18 cellular contexts compared by ENCODE assay signal in genomic region chr2:230161180-230161579, GRCh38. TPM values are rescaled to one million over a fixed set of nuclear protein-coding genes. Genes with fewer than 3 reads are reported as not detected.
DNase-seq lines count a peak whose midpoint lies in the region; ATAC-seq, FAIRE-seq and TF ChIP-seq lines count a peak whose summit lies in the region.
"Had no signal": no experiment of that assay in that cellular context is flagged by ENCODE, and none has a peak within 500 bp of the region (broad histone marks: within the 10 kb centered on the region; RNA-seq: fewer than 3 reads in every experiment).

No MANE protein-coding gene starts in this region.

- H3K23ac ChIP-seq in mesenchymal stem cell (ENCODE audit: low read length in 2 of 2): no peak overlapping the region

- RAD21 ChIA-PET in GM12878 (lab: Charles Lee; ENCODE audit: unreplicated experiment): interaction anchor here (1.2 to 2.8 kb wide), 3 partner anchors 153 to 360 kb away, joined by 4 to 16 read pairs (median 5); no protein-coding TSS in a partner anchor

- TF ChIP-seq POLR2A in GM12878 (IDR thresholded peaks at IDR 0.05; ENCODE audit: low read depth, low read length) (no peak), heart left ventricle (IDR thresholded peaks at IDR 0.05) (no peak)

- peaks cover 5 to 24% (median 18%) of the 10 kb centered on the region in 10 experiments; a peak in 18 of 20 replicates for H3K4me1 ChIP-seq in BLaER1 treated with 17β-estradiol and CSF1 and Interleukin-3, amounts not matched to agents 10 nM and 100 nM
- no peaks in the 10 kb centered on the region for H3K4me1 ChIP-seq in GM12878 (ENCODE audit: control insufficient read depth, insufficient read depth, low read length)
- no peaks in the 10 kb centered on the region for H3K4me1 ChIP-seq in mesenchymal stem cell (ENCODE audit: control insufficient read depth, insufficient read depth, low read depth, low read length)
- peaks cover 0 to 4% (median 0%) of the 10 kb centered on the region in 12 donors for H3K4me1 ChIP-seq in heart left ventricle

- 20% methylated on average over 6 of the region's 6 CpGs for WGBS in GM12878 (ENCODE audit: insufficient coverage, insufficient replicate concordance, low lambda C conversion rate, missing lambda C conversion rate)
- WGBS in mesenchymal stem cell: 88% methylated on average over 6 of the region's 6 CpGs
- 76 to 93% (median 89%) methylated on average over 6 of the region's 6 CpGs for WGBS in heart left ventricle, 4 donors

- intact Hi-C loops in GM12878 (cut with micrococcal nuclease; ENCODE audit: unreplicated experiment) (loop anchor here (2.0 kb wide), 2 partner anchors 94 to 380 kb away; no protein-coding TSS in a partner anchor), heart left ventricle (cut with DNase I) (loop anchor here in 9 of 10 donors (2.0 to 10.0 kb wide), 8 partner anchors 92 to 451 kb away; partner anchors contain the start of gene SLC16A14 (in 3 of the 9))

- H4K20me1 ChIP-seq in BLaER1 treated with 17β-estradiol and CSF1 and Interleukin-3, amounts not matched to agents 10 nM and 100 nM: no peaks in the 10 kb centered on the region
- no peaks in the 10 kb centered on the region for H4K20me1 ChIP-seq in GM12878 (ENCODE audit: control insufficient read depth, insufficient read depth)

- H2BK120ac ChIP-seq in mesenchymal stem cell (ENCODE audit: low read depth, low read length): no peak overlapping the region

- no peak overlapping the region for H3K4ac ChIP-seq in mesenchymal stem cell (ENCODE audit: low read depth in 1 of 2, low read length in 2 of 2)

- H2BK15ac ChIP-seq in mesenchymal stem cell (ENCODE audit: low read depth, poor library complexity, severe bottlenecking): no peak overlapping the region

- BruUV-seq in GM12878 (replicated peaks; lab: Mats Ljungman, UMichigan): no TSS peak

- H2BK12ac ChIP-seq in mesenchymal stem cell (ENCODE audit: low read length in 2 of 2): no peak overlapping the region

- no peaks in the 10 kb centered on the region for H3K27me3 ChIP-seq in BLaER1 treated with 17β-estradiol and CSF1 and Interleukin-3, amounts not matched to agents 10 nM and 100 nM
- H3K27me3 ChIP-seq in HL-60 (ENCODE audit: insufficient read depth, poor library complexity, severe bottlenecking) (no peaks in the 10 kb centered on the region), GM12878 (replicated peaks in 1 of 2; ENCODE audit: control insufficient read depth in 2 of 2, insufficient read depth in 2 of 2, low read length in 1 of 2) (no peaks in the 10 kb centered on the region), mesenchymal stem cell (ENCODE audit: control insufficient read depth in 1 of 2, insufficient read depth in 1 of 2, low read length in 2 of 2) (no peaks in the 10 kb centered on the region), heart left ventricle (no peaks in the 10 kb centered on the region)

- TF ChIP-seq CTCF in HL-60 (IDR thresholded peaks at IDR 0.05; ENCODE audit: insufficient read depth, low read length) (no peak), GM12878 (IDR thresholded peaks at IDR 0.05 in 2 of 3, conservative IDR thresholded peaks at IDR 0.05 in 1 of 3; ENCODE audit: control insufficient read depth in 2 of 3, extremely low read depth in 1 of 3, insufficient read depth in 1 of 3, low read depth in 3 of 3, low read length in 3 of 3) (no peak), heart left ventricle (IDR thresholded peaks at IDR 0.05) (no peak)

- no peaks in the 10 kb centered on the region for H3K79me2 ChIP-seq in GM12878 (ENCODE audit: control insufficient read depth, insufficient read depth, low read length)

- H3K79me1 ChIP-seq in mesenchymal stem cell (replicated peaks; ENCODE audit: low read length, poor library complexity, severe bottlenecking): no peaks in the 10 kb centered on the region

- no peak overlapping the region for H4K8ac ChIP-seq in mesenchymal stem cell (ENCODE audit: low read length)

- no peak overlapping the region for H3K9ac ChIP-seq in BLaER1 treated with 17β-estradiol and CSF1 and Interleukin-3, amounts not matched to agents 10 nM and 100 nM
- H3K9ac ChIP-seq in GM12878 (ENCODE audit: control insufficient read depth, insufficient read depth, low read length): no peak overlapping the region
- peak overlapping the region; percentile 71 for H3K9ac ChIP-seq in mesenchymal stem cell (ENCODE audit: low read length)

- no peak overlapping the region for H3K4me3 ChIP-seq in BLaER1 treated with 17β-estradiol and CSF1 and Interleukin-3, amounts not matched to agents 10 nM and 100 nM
- no peak overlapping the region for H3K4me3 ChIP-seq in HL-60 (replicated peaks; ENCODE audit: insufficient read depth, low read length)
- H3K4me3 ChIP-seq in GM12878: no peak overlapping the region
- no peak overlapping the region for H3K4me3 ChIP-seq in mesenchymal stem cell (ENCODE audit: insufficient read depth in 1 of 2, low read depth in 1 of 2, low read length in 2 of 2)
- no peak overlapping the region for H3K4me3 ChIP-seq in heart left ventricle

- SMC1A ChIA-PET in GM12878 (lab: Charles Lee; ENCODE audit: uncharacterized antibody, unreplicated experiment): interaction anchor here (0.5 to 4.4 kb wide), 8 partner anchors 9 to 702 kb away, joined by 3 to 32 read pairs (median 5); partner anchors contain the start of gene SLC16A14

- H3K9me3 ChIP-seq in BLaER1 treated with 17β-estradiol and CSF1 and Interleukin-3, amounts not matched to agents 10 nM and 100 nM (replicated peaks in 1 of 11): peaks cover 0 to 18% (median 0%) of the 10 kb centered on the region in 11 experiments; a peak in 3 of 22 replicates
- H3K9me3 ChIP-seq in GM12878 (replicated peaks; ENCODE audit: control insufficient read depth, insufficient read depth, low read length): no peaks in the 10 kb centered on the region
- no peaks in the 10 kb centered on the region for H3K9me3 ChIP-seq in mesenchymal stem cell (ENCODE audit: control insufficient read depth, low read length)
- H3K9me3 ChIP-seq in heart left ventricle: no peaks in the 10 kb centered on the region

- H4K91ac ChIP-seq in mesenchymal stem cell (ENCODE audit: low read length): no peak overlapping the region

- peak overlapping the region in 7 of 11 experiments; percentile 7 to 58 (median 34); a peak in 10 of 22 replicates for H3K27ac ChIP-seq in BLaER1 treated with 17β-estradiol and CSF1 and Interleukin-3, amounts not matched to agents 10 nM and 100 nM
- H3K27ac ChIP-seq in HL-60 (replicated peaks) (no peak overlapping the region), GM12878 (ENCODE audit: control insufficient read depth, insufficient read depth) (no peak overlapping the region), mesenchymal stem cell (ENCODE audit: low read length, poor library complexity, severe bottlenecking) (no peak overlapping the region), heart left ventricle (no peak overlapping the region)

- in situ Hi-C loops in GM12878 (cut with MboI): loop anchor here (5.0 to 25.0 kb wide), 2 partner anchors 154 to 374 kb away; no protein-coding TSS in a partner anchor

- no peak for TF ChIP-seq RAD21 in GM12878 (IDR thresholded peaks at IDR 0.05; ENCODE audit: insufficient read depth, low read depth, low read length)

- no peak overlapping the region for H2AK5ac ChIP-seq in mesenchymal stem cell (ENCODE audit: low read length, severe bottlenecking)

- no peak overlapping the region for H2BK5ac ChIP-seq in mesenchymal stem cell (ENCODE audit: low read depth, low read length, poor library complexity, severe bottlenecking)

- no peak overlapping the region for H2AFZ ChIP-seq in GM12878 (ENCODE audit: control insufficient read depth, low read depth, low read length)
- no peak overlapping the region for H2AFZ ChIP-seq in mesenchymal stem cell (ENCODE audit: low read depth, low read length)

- H3K4me2 ChIP-seq in BLaER1 treated with 17β-estradiol and CSF1 and Interleukin-3, amounts not matched to agents 10 nM and 100 nM: peak overlapping the region in 7 of 11 experiments; percentile 8 to 46 (median 16); a peak in 10 of 22 replicates
- H3K4me2 ChIP-seq in GM12878 (ENCODE audit: control insufficient read depth, insufficient read depth): no peak overlapping the region
- no peak overlapping the region for H3K4me2 ChIP-seq in mesenchymal stem cell (ENCODE audit: low read length, poor library complexity, severe bottlenecking)

- CTCF ChIA-PET in GM12878 (lab: Yijun Ruan, JAX): interaction anchor here (0.6 to 6.2 kb wide), 12 partner anchors 11 to 1256 kb away, joined by 3 to 65 read pairs (median 6); partner anchors contain the start of gene SLC16A14

- no peak overlapping the region for H3K18ac ChIP-seq in mesenchymal stem cell (ENCODE audit: low read depth in 1 of 2, low read length in 2 of 2)

- no peak overlapping the region for H3K14ac ChIP-seq in mesenchymal stem cell (ENCODE audit: low read length in 2 of 2)

- no peak for TF ChIP-seq EP300 in GM12878 (IDR thresholded peaks at IDR 0.05; ENCODE audit: borderline replicate concordance in 1 of 2, control insufficient read depth in 1 of 2, low read depth in 2 of 2, low read length in 2 of 2)

- DNase-seq in HL-60 (ENCODE audit: low read depth in 1 of 2, low spot score in 1 of 2) (peak; percentile 23 to 37), GM12878 (ENCODE audit: low read depth, low spot score) (no peak), mesenchymal stem cell (peak; percentile 71), heart left ventricle (no peak), COLO668 (lab: John Stamatoyannopoulos, UW; ENCODE audit: unreplicated experiment) (no peak)
- no peak for DNase-seq in central memory CD4-positive, alpha-beta T cell
- DNase-seq: activated T-cell treated with anti-CD3 and anti-CD28 coated beads, Interleukin-2, amount 50 U/mL, for 24 hours; CD4-positive, alpha-beta T cell; GDM1; kidney glomerular epithelial cell; naive thymus-derived CD8-positive, alpha-beta T cell; NCI-H1092 treated with DMSO at 0.1 percent for 48 hours; NCI-H345; stimulated activated CD4-positive, alpha-beta T cell treated with anti-CD3 and anti-CD28 coated beads, Interleukin-2, amount 100 ng/mL, for 48 hours had no signal

- peak; percentile 14 for ATAC-seq in GM12878
- no peak for ATAC-seq in heart left ventricle
- ATAC-seq in GM21529 (IDR thresholded peaks at IDR 0.05; ENCODE audit: unreplicated experiment): no peak
- ATAC-seq: activated CD4-positive, CD25-positive, alpha-beta regulatory T cell treated with anti-CD3 and anti-CD28 coated beads, Interleukin-2, amount 50 U/mL, for 24 hours; naive thymus-derived CD8-positive, alpha-beta T cell had no signal

- 0 out of 22 replicates have a peak, but pooled peaks cover 0 to 5% (median 0%) of the 10 kb centered on the region in 11 experiments for H3K36me3 ChIP-seq in BLaER1 treated with 17β-estradiol and CSF1 and Interleukin-3, amounts not matched to agents 10 nM and 100 nM
- H3K36me3 ChIP-seq in GM12878 (ENCODE audit: control insufficient read depth in 2 of 2, insufficient read depth in 2 of 2, low read length in 1 of 2) (no peaks in the 10 kb centered on the region), mesenchymal stem cell (ENCODE audit: control insufficient read depth in 1 of 2, insufficient read depth in 2 of 2, low read depth in 1 of 2, low read length in 2 of 2) (no peaks in the 10 kb centered on the region), heart left ventricle (peaks cover 0 to 20% (median 0%) of the 10 kb centered on the region in 9 donors)

- no peak for FAIRE-seq in GM12878 (lab: Jason Lieb, UNC)
- FAIRE-seq: astrocyte had no signal

- POLR2A ChIA-PET in GM12878 (lab: Charles Lee): no interaction called here

RNA-seq across cellular contexts. Expression of gene SP110, which starts 58.6 kb away (rescaled TPM):
- total RNA-seq in GM12878 (2013; cell fraction: nucleolus; rRNA removed): 315 and 352 TPM in 2 replicates
- total RNA-seq in GM12878 (2014; rRNA removed) (81.2 and 98.7 TPM in 2 replicates), GM12878 (2014; rRNA removed; fragmentation: Illumina TruSeq; extraction: Trizol) (125 and 130 TPM in 2 replicates), GM12878 (2021) (82.3 and 82.5 TPM in 2 replicates), heart left ventricle (10 to 100 TPM in 5 of 9 donors, 1 to 10 TPM in 4; 7.1 to 44.7 (median 10.7) TPM)
- polyA plus RNA-seq in GM12878 (2011; ENCODE audit: low read depth): 67.6 TPM
- polyA plus RNA-seq in GM12878 (2011; rRNA removed) (86.5 and 107 TPM in 2 replicates), GM12878 (2014; fragmentation: Illumina TruSeq; extraction: Trizol) (149 and 176 TPM in 2 replicates), GM12878 (2014; fragmentation: Nextera tagmentation; extraction: Ambion mirVana) (100 to 1,000 TPM in 1 of 2 experiments, 10 to 100 TPM in 1; 97.3 to 103 TPM), GM12878 (2014; rRNA removed) (68.6 and 86.5 TPM in 2 replicates), GM12878 (2016; fragmentation: Nextera tagmentation; extraction: Ambion mirVana) (100 to 1,000 TPM; 109 to 113 TPM), heart left ventricle (1 to 10 TPM; 7.1 to 8.3 TPM)
- 94.5 and 123 TPM in 2 replicates for polyA plus RNA-seq in GM12878 (2011; cell fraction: cytosol; rRNA removed)
- 131 and 192 TPM in 2 replicates for polyA plus RNA-seq in GM12878 (2011; cell fraction: nucleus; rRNA removed)
- 84.4 and 86.7 TPM in 2 replicates for polyA plus RNA-seq in GM12878 (2012)
- 111 and 121 TPM in 2 replicates for polyA minus RNA-seq in GM12878 (2011; rRNA and poly(A)+ RNA removed)
- polyA minus RNA-seq in GM12878 (2011; cell fraction: cytosol; rRNA and poly(A)+ RNA removed): 38.5 and 44.1 TPM in 2 replicates
- 78.3 and 127 TPM in 2 replicates for polyA minus RNA-seq in GM12878 (2011; cell fraction: nucleus; rRNA and poly(A)+ RNA removed)
- polyA plus RNA-seq in mesenchymal stem cell (2013, experiment 1 of 2): 33.3 TPM
- 32.2 TPM for polyA plus RNA-seq in mesenchymal stem cell (2013, experiment 2 of 2)

Comparison
In these comparisons a context has a peak if more than half of its experiments do, and no peak if none do; other contexts are left out.
1. H3K27ac ChIP-seq: peak in BLaER1 treated with 17β-estradiol and CSF1 and Interleukin-3, amounts not matched to agents 10 nM and 100 nM (7 of 11); none in HL-60 (single experiment), GM12878 (single experiment), mesenchymal stem cell (single experiment) and heart left ventricle (0 of 12).
2. H3K4me2 ChIP-seq: peak in BLaER1 treated with 17β-estradiol and CSF1 and Interleukin-3, amounts not matched to agents 10 nM and 100 nM (7 of 11); none in GM12878 (single experiment) and mesenchymal stem cell (single experiment).
3. DNase-seq: peak in HL-60 (2 of 2) and mesenchymal stem cell (single experiment); none in GM12878 (single experiment), heart left ventricle (0 of 5), central memory CD4-positive, alpha-beta T cell (single experiment) and COLO668 (single experiment).